In the genomic region with DNA sequence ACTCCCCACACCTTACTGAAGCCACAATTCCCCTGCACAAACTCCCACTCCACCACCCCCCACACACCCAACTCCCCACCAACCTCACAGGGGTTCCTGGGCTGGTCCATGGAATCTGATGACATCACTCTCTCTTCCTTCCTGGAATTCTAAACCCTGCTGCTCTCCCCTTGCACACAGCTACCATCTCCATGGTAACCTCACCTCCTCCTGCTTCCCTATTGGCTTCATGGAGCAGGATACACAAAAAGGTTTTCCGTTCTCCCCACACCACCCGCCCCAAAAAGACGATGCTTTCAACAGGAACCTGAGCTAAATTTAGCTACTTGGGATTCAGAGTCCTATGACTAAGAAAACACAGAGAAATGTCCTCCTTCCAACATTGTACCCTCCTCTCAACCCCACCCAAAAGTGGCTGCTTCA, we compare ENCODE assay signal across 1 cellular context.
TF ChIP-seq lines count a peak whose summit lies in the region.

No MANE protein-coding gene starts in this region.

TF ChIP-seq in HEK293, 187 proteins besides CTCF, POLR2A, EP300 and RAD21 (continued from another document and continues in another):
- TF ChIP-seq, protein P1, sequence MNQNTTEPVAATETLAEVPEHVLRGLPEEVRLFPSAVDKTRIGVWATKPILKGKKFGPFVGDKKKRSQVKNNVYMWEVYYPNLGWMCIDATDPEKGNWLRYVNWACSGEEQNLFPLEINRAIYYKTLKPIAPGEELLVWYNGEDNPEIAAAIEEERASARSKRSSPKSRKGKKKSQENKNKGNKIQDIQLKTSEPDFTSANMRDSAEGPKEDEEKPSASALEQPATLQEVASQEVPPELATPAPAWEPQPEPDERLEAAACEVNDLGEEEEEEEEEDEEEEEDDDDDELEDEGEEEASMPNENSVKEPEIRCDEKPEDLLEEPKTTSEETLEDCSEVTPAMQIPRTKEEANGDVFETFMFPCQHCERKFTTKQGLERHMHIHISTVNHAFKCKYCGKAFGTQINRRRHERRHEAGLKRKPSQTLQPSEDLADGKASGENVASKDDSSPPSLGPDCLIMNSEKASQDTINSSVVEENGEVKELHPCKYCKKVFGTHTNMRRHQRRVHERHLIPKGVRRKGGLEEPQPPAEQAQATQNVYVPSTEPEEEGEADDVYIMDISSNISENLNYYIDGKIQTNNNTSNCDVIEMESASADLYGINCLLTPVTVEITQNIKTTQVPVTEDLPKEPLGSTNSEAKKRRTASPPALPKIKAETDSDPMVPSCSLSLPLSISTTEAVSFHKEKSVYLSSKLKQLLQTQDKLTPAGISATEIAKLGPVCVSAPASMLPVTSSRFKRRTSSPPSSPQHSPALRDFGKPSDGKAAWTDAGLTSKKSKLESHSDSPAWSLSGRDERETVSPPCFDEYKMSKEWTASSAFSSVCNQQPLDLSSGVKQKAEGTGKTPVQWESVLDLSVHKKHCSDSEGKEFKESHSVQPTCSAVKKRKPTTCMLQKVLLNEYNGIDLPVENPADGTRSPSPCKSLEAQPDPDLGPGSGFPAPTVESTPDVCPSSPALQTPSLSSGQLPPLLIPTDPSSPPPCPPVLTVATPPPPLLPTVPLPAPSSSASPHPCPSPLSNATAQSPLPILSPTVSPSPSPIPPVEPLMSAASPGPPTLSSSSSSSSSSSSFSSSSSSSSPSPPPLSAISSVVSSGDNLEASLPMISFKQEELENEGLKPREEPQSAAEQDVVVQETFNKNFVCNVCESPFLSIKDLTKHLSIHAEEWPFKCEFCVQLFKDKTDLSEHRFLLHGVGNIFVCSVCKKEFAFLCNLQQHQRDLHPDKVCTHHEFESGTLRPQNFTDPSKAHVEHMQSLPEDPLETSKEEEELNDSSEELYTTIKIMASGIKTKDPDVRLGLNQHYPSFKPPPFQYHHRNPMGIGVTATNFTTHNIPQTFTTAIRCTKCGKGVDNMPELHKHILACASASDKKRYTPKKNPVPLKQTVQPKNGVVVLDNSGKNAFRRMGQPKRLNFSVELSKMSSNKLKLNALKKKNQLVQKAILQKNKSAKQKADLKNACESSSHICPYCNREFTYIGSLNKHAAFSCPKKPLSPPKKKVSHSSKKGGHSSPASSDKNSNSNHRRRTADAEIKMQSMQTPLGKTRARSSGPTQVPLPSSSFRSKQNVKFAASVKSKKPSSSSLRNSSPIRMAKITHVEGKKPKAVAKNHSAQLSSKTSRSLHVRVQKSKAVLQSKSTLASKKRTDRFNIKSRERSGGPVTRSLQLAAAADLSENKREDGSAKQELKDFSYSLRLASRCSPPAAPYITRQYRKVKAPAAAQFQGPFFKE (tag by site-specific recombination; IDR thresholded peaks at IDR 0.05; ENCODE audit: borderline replicate concordance) = no peak
- TF ChIP-seq, protein P2, sequence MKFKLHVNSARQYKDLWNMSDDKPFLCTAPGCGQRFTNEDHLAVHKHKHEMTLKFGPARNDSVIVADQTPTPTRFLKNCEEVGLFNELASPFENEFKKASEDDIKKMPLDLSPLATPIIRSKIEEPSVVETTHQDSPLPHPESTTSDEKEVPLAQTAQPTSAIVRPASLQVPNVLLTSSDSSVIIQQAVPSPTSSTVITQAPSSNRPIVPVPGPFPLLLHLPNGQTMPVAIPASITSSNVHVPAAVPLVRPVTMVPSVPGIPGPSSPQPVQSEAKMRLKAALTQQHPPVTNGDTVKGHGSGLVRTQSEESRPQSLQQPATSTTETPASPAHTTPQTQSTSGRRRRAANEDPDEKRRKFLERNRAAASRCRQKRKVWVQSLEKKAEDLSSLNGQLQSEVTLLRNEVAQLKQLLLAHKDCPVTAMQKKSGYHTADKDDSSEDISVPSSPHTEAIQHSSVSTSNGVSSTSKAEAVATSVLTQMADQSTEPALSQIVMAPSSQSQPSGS (tag by site-specific recombination; IDR thresholded peaks at IDR 0.05; ENCODE audit: low read depth) = peak; percentile 97
- TF ChIP-seq KLF1 (tag by site-specific recombination; IDR thresholded peaks at IDR 0.05) = peak; percentile 31
- no peak for TF ChIP-seq YY2 (tag by site-specific recombination; IDR thresholded peaks at IDR 0.05)
- no peak for TF ChIP-seq OSR2 (tag by site-specific recombination; IDR thresholded peaks at IDR 0.05)
- no peak for TF ChIP-seq ZSCAN23 (tag by site-specific recombination; IDR thresholded peaks at IDR 0.05)
- no peak; the same call in 1 of the 2 replicates for TF ChIP-seq KLF9 (tag by site-specific recombination; IDR thresholded peaks at IDR 0.05; ENCODE audit: low read depth)
- TF ChIP-seq, protein P3, sequence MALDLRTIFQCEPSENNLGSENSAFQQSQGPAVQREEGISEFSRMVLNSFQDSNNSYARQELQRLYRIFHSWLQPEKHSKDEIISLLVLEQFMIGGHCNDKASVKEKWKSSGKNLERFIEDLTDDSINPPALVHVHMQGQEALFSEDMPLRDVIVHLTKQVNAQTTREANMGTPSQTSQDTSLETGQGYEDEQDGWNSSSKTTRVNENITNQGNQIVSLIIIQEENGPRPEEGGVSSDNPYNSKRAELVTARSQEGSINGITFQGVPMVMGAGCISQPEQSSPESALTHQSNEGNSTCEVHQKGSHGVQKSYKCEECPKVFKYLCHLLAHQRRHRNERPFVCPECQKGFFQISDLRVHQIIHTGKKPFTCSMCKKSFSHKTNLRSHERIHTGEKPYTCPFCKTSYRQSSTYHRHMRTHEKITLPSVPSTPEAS (tag by site-specific recombination; IDR thresholded peaks at IDR 0.05) = no peak
- no peak for TF ChIP-seq ZNF830 (tag by site-specific recombination; IDR thresholded peaks at IDR 0.05; ENCODE audit: low read depth)
- TF ChIP-seq, protein P4, sequence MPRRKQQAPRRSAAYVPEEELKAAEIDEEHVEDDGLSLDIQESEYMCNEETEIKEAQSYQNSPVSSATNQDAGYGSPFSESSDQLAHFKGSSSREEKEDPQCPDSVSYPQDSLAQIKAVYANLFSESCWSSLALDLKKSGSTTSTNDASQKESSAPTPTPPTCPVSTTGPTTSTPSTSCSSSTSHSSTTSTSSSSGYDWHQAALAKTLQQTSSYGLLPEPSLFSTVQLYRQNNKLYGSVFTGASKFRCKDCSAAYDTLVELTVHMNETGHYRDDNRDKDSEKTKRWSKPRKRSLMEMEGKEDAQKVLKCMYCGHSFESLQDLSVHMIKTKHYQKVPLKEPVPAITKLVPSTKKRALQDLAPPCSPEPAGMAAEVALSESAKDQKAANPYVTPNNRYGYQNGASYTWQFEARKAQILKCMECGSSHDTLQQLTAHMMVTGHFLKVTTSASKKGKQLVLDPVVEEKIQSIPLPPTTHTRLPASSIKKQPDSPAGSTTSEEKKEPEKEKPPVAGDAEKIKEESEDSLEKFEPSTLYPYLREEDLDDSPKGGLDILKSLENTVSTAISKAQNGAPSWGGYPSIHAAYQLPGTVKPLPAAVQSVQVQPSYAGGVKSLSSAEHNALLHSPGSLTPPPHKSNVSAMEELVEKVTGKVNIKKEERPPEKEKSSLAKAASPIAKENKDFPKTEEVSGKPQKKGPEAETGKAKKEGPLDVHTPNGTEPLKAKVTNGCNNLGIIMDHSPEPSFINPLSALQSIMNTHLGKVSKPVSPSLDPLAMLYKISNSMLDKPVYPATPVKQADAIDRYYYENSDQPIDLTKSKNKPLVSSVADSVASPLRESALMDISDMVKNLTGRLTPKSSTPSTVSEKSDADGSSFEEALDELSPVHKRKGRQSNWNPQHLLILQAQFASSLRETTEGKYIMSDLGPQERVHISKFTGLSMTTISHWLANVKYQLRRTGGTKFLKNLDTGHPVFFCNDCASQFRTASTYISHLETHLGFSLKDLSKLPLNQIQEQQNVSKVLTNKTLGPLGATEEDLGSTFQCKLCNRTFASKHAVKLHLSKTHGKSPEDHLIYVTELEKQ (tag by site-specific recombination; IDR thresholded peaks at IDR 0.05; ENCODE audit: borderline replicate concordance) = no peak
- TF ChIP-seq, protein P5, sequence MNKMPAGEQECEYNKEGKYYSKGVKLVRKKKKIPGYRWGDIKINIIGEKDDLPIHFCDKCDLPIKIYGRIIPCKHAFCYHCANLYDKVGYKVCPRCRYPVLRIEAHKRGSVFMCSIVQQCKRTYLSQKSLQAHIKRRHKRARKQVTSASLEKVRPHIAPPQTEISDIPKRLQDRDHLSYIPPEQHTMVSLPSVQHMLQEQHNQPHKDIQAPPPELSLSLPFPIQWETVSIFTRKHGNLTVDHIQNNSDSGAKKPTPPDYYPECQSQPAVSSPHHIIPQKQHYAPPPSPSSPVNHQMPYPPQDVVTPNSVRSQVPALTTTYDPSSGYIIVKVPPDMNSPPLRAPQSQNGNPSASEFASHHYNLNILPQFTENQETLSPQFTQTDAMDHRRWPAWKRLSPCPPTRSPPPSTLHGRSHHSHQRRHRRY (tag by site-specific recombination; IDR thresholded peaks at IDR 0.05) = no peak
- no peak for TF ChIP-seq ZBTB7A (tag by site-specific recombination; IDR thresholded peaks at IDR 0.05; ENCODE audit: low read depth)
- TF ChIP-seq ZNF501 (tag by site-specific recombination; IDR thresholded peaks at IDR 0.05) = no peak
- TF ChIP-seq ZNF19 (tag by site-specific recombination; IDR thresholded peaks at IDR 0.05; ENCODE audit: low read depth) = no peak
- TF ChIP-seq ZNF37A (tag by site-specific recombination; IDR thresholded peaks at IDR 0.05) = no peak
- TF ChIP-seq ZNF174 (tag by site-specific recombination; IDR thresholded peaks at IDR 0.05) = no peak
- TF ChIP-seq ZNF747 (tag by site-specific recombination; IDR thresholded peaks at IDR 0.05) = no peak
- no peak for TF ChIP-seq SETDB1 (IDR thresholded peaks at IDR 0.05; ENCODE audit: insufficient read length, low read length)
- no peak for TF ChIP-seq ZNF426 (tag by site-specific recombination; IDR thresholded peaks at IDR 0.05)
- peak; percentile 95 for TF ChIP-seq GLIS1 (tag by site-specific recombination; IDR thresholded peaks at IDR 0.05)
- TF ChIP-seq ZBTB48 (tag by site-specific recombination; IDR thresholded peaks at IDR 0.05) = no peak
- TF ChIP-seq, protein P6, sequence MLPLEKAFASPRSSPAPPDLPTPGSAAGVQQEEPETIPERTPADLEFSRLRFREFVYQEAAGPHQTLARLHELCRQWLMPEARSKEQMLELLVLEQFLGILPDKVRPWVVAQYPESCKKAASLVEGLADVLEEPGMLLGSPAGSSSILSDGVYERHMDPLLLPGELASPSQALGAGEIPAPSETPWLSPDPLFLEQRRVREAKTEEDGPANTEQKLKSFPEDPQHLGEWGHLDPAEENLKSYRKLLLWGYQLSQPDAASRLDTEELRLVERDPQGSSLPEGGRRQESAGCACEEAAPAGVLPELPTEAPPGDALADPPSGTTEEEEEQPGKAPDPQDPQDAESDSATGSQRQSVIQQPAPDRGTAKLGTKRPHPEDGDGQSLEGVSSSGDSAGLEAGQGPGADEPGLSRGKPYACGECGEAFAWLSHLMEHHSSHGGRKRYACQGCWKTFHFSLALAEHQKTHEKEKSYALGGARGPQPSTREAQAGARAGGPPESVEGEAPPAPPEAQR (tag by site-specific recombination; IDR thresholded peaks at IDR 0.05) = no peak
- TF ChIP-seq ZNF658 (tag by site-specific recombination; IDR thresholded peaks at IDR 0.05) = no peak
- TF ChIP-seq ZNF473 (tag by site-specific recombination; IDR thresholded peaks at IDR 0.05) = no peak
- TF ChIP-seq ZNF792 (tag by site-specific recombination; IDR thresholded peaks at IDR 0.05) = no peak
- no peak for TF ChIP-seq ZNF354C (tag by site-specific recombination; IDR thresholded peaks at IDR 0.05; ENCODE audit: borderline replicate concordance, low read depth)
- TF ChIP-seq RBAK (tag by site-specific recombination; IDR thresholded peaks at IDR 0.05) = no peak
- TF ChIP-seq ZNF558 (tag by site-specific recombination; IDR thresholded peaks at IDR 0.05) = no peak
- TF ChIP-seq OVOL3 (tag by site-specific recombination; IDR thresholded peaks at IDR 0.05) = no peak
- TF ChIP-seq, protein P7, sequence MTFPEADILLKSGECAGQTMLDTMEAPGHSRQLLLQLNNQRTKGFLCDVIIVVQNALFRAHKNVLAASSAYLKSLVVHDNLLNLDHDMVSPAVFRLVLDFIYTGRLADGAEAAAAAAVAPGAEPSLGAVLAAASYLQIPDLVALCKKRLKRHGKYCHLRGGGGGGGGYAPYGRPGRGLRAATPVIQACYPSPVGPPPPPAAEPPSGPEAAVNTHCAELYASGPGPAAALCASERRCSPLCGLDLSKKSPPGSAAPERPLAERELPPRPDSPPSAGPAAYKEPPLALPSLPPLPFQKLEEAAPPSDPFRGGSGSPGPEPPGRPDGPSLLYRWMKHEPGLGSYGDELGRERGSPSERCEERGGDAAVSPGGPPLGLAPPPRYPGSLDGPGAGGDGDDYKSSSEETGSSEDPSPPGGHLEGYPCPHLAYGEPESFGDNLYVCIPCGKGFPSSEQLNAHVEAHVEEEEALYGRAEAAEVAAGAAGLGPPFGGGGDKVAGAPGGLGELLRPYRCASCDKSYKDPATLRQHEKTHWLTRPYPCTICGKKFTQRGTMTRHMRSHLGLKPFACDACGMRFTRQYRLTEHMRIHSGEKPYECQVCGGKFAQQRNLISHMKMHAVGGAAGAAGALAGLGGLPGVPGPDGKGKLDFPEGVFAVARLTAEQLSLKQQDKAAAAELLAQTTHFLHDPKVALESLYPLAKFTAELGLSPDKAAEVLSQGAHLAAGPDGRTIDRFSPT (tag by site-specific recombination; IDR thresholded peaks at IDR 0.05) = peak; percentile 53; the same call in 1 of the 2 replicates
- TF ChIP-seq, protein P8, sequence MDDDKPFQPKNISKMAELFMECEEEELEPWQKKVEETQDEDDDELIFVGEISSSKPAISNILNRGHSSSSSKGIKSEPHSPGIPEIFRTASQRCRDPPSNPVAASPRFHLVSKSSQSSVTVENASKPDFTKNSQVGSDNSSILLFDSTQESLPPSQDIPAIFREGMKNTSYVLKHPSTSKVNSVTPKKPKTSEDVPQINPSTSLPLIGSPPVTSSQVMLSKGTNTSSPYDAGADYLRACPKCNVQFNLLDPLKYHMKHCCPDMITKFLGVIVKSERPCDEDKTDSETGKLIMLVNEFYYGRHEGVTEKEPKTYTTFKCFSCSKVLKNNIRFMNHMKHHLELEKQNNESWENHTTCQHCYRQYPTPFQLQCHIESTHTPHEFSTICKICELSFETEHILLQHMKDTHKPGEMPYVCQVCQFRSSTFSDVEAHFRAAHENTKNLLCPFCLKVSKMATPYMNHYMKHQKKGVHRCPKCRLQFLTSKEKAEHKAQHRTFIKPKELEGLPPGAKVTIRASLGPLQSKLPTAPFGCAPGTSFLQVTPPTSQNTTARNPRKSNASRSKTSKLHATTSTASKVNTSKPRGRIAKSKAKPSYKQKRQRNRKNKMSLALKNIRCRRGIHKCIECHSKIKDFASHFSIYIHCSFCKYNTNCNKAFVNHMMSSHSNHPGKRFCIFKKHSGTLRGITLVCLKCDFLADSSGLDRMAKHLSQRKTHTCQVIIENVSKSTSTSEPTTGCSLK (tag by site-specific recombination; IDR thresholded peaks at IDR 0.05) = no peak
- TF ChIP-seq, protein P9, sequence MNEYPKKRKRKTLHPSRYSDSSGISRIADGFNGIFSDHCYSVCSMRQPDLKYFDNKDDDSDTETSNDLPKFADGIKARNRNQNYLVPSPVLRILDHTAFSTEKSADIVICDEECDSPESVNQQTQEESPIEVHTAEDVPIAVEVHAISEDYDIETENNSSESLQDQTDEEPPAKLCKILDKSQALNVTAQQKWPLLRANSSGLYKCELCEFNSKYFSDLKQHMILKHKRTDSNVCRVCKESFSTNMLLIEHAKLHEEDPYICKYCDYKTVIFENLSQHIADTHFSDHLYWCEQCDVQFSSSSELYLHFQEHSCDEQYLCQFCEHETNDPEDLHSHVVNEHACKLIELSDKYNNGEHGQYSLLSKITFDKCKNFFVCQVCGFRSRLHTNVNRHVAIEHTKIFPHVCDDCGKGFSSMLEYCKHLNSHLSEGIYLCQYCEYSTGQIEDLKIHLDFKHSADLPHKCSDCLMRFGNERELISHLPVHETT (tag by site-specific recombination; IDR thresholded peaks at IDR 0.05) = no peak
- TF ChIP-seq SP7 (tag by site-specific recombination; IDR thresholded peaks at IDR 0.05) = no peak
- no peak for TF ChIP-seq ZNF585B (tag by site-specific recombination; IDR thresholded peaks at IDR 0.05)
- TF ChIP-seq ZNF629 (tag by site-specific recombination; IDR thresholded peaks at IDR 0.05) = peak; percentile 81
